Comparison of ENCODE assay signal across 12 cellular contexts in the genomic region with DNA sequence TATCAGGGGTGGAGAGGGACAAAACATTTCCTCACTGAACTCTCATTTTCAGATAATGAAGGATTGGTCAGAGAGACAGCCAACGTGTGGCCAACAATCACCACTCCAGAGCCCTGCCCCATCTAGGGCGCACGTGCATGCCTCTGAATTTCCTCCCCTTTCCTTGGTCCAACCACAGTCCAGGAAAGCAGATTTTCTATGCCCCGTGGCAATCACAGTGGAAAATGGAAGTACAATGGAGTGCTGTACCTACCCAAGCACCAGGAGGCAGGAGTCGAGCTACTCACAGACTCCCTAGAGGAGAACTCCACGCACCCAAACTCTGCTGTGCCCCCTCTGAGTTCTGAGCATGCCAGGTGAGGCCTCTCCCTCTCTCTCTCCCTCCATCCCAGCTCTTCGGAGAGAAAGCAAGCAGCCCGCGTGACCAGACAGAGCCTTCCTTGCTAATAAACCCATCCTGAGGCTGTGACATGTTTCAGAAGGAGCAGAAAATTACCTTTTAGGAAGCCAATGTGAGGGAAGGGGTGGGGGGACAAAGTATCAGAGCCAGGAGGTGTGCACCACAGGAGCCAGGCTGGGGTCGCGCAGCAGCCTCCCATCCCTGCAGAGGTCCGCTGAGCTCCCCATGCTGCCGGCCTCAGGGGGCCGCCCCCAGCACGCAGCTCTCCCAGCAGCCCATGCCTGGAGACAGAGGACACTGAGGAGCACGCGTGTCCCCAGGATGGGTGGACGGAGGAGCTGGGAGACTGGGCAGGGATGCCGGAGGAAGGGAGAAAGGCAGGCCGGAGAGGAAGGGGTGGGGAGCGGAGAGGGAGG.
DNase-seq lines count a peak whose midpoint lies in the region; ATAC-seq and TF ChIP-seq lines count a peak whose summit lies in the region.
"Had no signal": no experiment of that assay in that cellular context is flagged by ENCODE, and none has a peak within 500 bp of the region (broad histone marks: within the 10 kb centered on the region; RNA-seq: fewer than 3 reads in every experiment).

No MANE protein-coding gene starts in this region.

- intact Hi-C loops in PC-9 (cut with micrococcal nuclease; ENCODE audit: unreplicated experiment), result no loop called here

- H3K36me3 ChIP-seq in PC-9 (ENCODE audit: low read depth), result no peaks in the 10 kb centered on the region
- H3K36me3 ChIP-seq: breast epithelium had no signal

- H4K20me1 ChIP-seq in PC-9 (ENCODE audit: insufficient read depth), result no peaks in the 10 kb centered on the region

- TF ChIP-seq CTCF in PC-9 (conservative IDR thresholded peaks at IDR 0.05), result no peak

- no peak overlapping the region for H3K4me3 Mint-ChIP-seq in T-helper 1 cell treated with Interleukin-12 subunit alpha and Interleukin-12 subunit beta and Interleukin-4 antibody, amounts not matched to agents 30 μg/mL and 1 μg/mL, for 36 hours
- H3K4me3 Mint-ChIP-seq in activated naive CD8-positive, alpha-beta T cell treated with anti-CD3 and anti-CD28 coated beads, Interleukin-2, amount 50 U/mL, for 24 hours, result peak overlapping the region; percentile 81
- peak overlapping the region; percentile 10 for H3K4me3 Mint-ChIP-seq in natural killer cell treated with Interleukin-12 subunit alpha and Interleukin-12 subunit beta and Interleukin-15 and Interleukin-18, amount 100 ng/mL, for 72 hours
- H3K4me3 Mint-ChIP-seq: mesothelial cell of epicardium had no signal

- H3K9me2 ChIP-seq in PC-9 (ENCODE audit: insufficient read depth), result no peaks in the 10 kb centered on the region

- no peaks in the 10 kb centered on the region for H3K9me3 ChIP-seq in PC-9 (ENCODE audit: insufficient read depth, low read depth)
- H3K9me3 ChIP-seq: breast epithelium had no signal

- no peaks in the 10 kb centered on the region for H3K27me3 ChIP-seq in PC-9 (ENCODE audit: insufficient read depth, low read depth)
- H3K27me3 ChIP-seq: breast epithelium had no signal

- CTCF ChIA-PET in PC-9 (lab: Charles Lee), result no interaction called here

- peak overlapping the region; percentile 93 for H3K27ac Mint-ChIP-seq in T-helper 1 cell treated with Interleukin-12 subunit alpha and Interleukin-12 subunit beta and Interleukin-4 antibody, amounts not matched to agents 30 μg/mL and 1 μg/mL, for 36 hours
- peak overlapping the region; percentile 93 for H3K27ac Mint-ChIP-seq in activated naive CD8-positive, alpha-beta T cell treated with anti-CD3 and anti-CD28 coated beads, Interleukin-2, amount 50 U/mL, for 24 hours
- H3K27ac Mint-ChIP-seq in natural killer cell treated with Interleukin-12 subunit alpha and Interleukin-12 subunit beta and Interleukin-15 and Interleukin-18, amount 100 ng/mL, for 72 hours, result peak overlapping the region in 1 of 2 donors; percentile 92
- H3K27ac Mint-ChIP-seq: mesothelial cell of epicardium had no signal

- ATAC-seq in activated naive CD8-positive, alpha-beta T cell treated with anti-CD3 and anti-CD28 coated beads, Interleukin-2, amount 50 U/mL, for 24 hours, result no peak
- no peak for ATAC-seq in natural killer cell treated with Interleukin-12 subunit alpha and Interleukin-12 subunit beta and Interleukin-15 and Interleukin-18, amount 100 ng/mL, for 72 hours

- DNase-seq in T-helper 1 cell (no peak), NCI-H2107 treated with DMSO at 0.1 percent for 48 hours (lab: John Stamatoyannopoulos, UW; ENCODE audit: unreplicated experiment) (peak; percentile 55), PC-9 (no peak), epidermal melanocyte (ENCODE audit: insufficient read length, low spot score) (no peak)
- DNase-seq in activated naive CD8-positive, alpha-beta T cell treated with anti-CD3 and anti-CD28 coated beads, Interleukin-2, amount 50 U/mL, for 24 hours, result no peak
- no peak for DNase-seq in natural killer cell treated with Interleukin-12 subunit alpha and Interleukin-12 subunit beta and Interleukin-15 and Interleukin-18, amount 100 ng/mL, for 72 hours (ENCODE audit: low spot score)
- no peak for DNase-seq in stimulated activated CD4-positive, alpha-beta T cell treated with anti-CD3 and anti-CD28 coated beads, Interleukin-2, amount 100 ng/mL, for 24 hours
- DNase-seq: NCI-H187 treated with DMSO at 0.1 percent for 48 hours, SW 1271 had no signal

- no peaks in the 10 kb centered on the region for H3K9me3 Mint-ChIP-seq in T-helper 1 cell treated with Interleukin-12 subunit alpha and Interleukin-12 subunit beta and Interleukin-4 antibody, amounts not matched to agents 30 μg/mL and 1 μg/mL, for 36 hours
- H3K9me3 Mint-ChIP-seq in activated naive CD8-positive, alpha-beta T cell treated with anti-CD3 and anti-CD28 coated beads, Interleukin-2, amount 50 U/mL, for 24 hours, result no peaks in the 10 kb centered on the region
- no peaks in the 10 kb centered on the region for H3K9me3 Mint-ChIP-seq in natural killer cell treated with Interleukin-12 subunit alpha and Interleukin-12 subunit beta and Interleukin-15 and Interleukin-18, amount 100 ng/mL, for 72 hours
- H3K9me3 Mint-ChIP-seq: mesothelial cell of epicardium had no signal

- H3K36me3 Mint-ChIP-seq in T-helper 1 cell treated with Interleukin-12 subunit alpha and Interleukin-12 subunit beta and Interleukin-4 antibody, amounts not matched to agents 30 μg/mL and 1 μg/mL, for 36 hours (ENCODE audit: low read depth), result no peaks in the 10 kb centered on the region
- peaks cover 1% of the 10 kb centered on the region for H3K36me3 Mint-ChIP-seq in activated naive CD8-positive, alpha-beta T cell treated with anti-CD3 and anti-CD28 coated beads, Interleukin-2, amount 50 U/mL, for 24 hours (ENCODE audit: low read depth)
- H3K36me3 Mint-ChIP-seq in natural killer cell treated with Interleukin-12 subunit alpha and Interleukin-12 subunit beta and Interleukin-15 and Interleukin-18, amount 100 ng/mL, for 72 hours, result no peaks in the 10 kb centered on the region
- H3K36me3 Mint-ChIP-seq: mesothelial cell of epicardium had no signal

- peaks cover 22% of the 10 kb centered on the region for H3K4me1 ChIP-seq in PC-9 (replicated peaks; ENCODE audit: insufficient read depth)
- H3K4me1 ChIP-seq: breast epithelium had no signal

- H2AFZ ChIP-seq in PC-9, result no peak overlapping the region

- H3K27ac ChIP-seq in PC-9, result no peak overlapping the region
- H3K27ac ChIP-seq: breast epithelium had no signal

- H3K4me3 ChIP-seq in PC-9, result no peak overlapping the region
- H3K4me3 ChIP-seq: breast epithelium had no signal

- 0 out of 2 replicates have a peak, but pooled peaks cover 10% of the 10 kb centered on the region for H3K79me2 ChIP-seq in PC-9 (ENCODE audit: low read depth)

- H3K4me1 Mint-ChIP-seq in T-helper 1 cell treated with Interleukin-12 subunit alpha and Interleukin-12 subunit beta and Interleukin-4 antibody, amounts not matched to agents 30 μg/mL and 1 μg/mL, for 36 hours (ENCODE audit: low read depth), result peaks cover 43% of the 10 kb centered on the region
- H3K4me1 Mint-ChIP-seq in activated naive CD8-positive, alpha-beta T cell treated with anti-CD3 and anti-CD28 coated beads, Interleukin-2, amount 50 U/mL, for 24 hours, result peaks cover 58% of the 10 kb centered on the region
- H3K4me1 Mint-ChIP-seq in natural killer cell treated with Interleukin-12 subunit alpha and Interleukin-12 subunit beta and Interleukin-15 and Interleukin-18, amount 100 ng/mL, for 72 hours (ENCODE audit: low read depth in 2 of 2), result peaks cover 43 to 44% of the 10 kb centered on the region in 2 donors

- peaks cover 12% of the 10 kb centered on the region for H3F3A ChIP-seq in PC-9 (ENCODE audit: insufficient read depth, low read depth)

- no peak overlapping the region for H3K4me2 ChIP-seq in PC-9

- BruUV-seq in PC-9 (replicated peaks; lab: Mats Ljungman, UMichigan), result no TSS peak

- POLR2A ChIA-PET in PC-9 (lab: Charles Lee; ENCODE audit: unreplicated experiment), result no interaction called here

- H3K27me3 Mint-ChIP-seq in T-helper 1 cell treated with Interleukin-12 subunit alpha and Interleukin-12 subunit beta and Interleukin-4 antibody, amounts not matched to agents 30 μg/mL and 1 μg/mL, for 36 hours (ENCODE audit: low read depth), result no peaks in the 10 kb centered on the region
- H3K27me3 Mint-ChIP-seq in activated naive CD8-positive, alpha-beta T cell treated with anti-CD3 and anti-CD28 coated beads, Interleukin-2, amount 50 U/mL, for 24 hours, result no peaks in the 10 kb centered on the region
- H3K27me3 Mint-ChIP-seq in natural killer cell treated with Interleukin-12 subunit alpha and Interleukin-12 subunit beta and Interleukin-15 and Interleukin-18, amount 100 ng/mL, for 72 hours, result no peaks in the 10 kb centered on the region
